In genomic region chrY:8726616-8727015, GRCh38 we compare ENCODE assay signal across 17 cellular contexts.
A peak's percentile ranks its signal among the peaks of the same experiment; 100 is the strongest.
DNase-seq lines count a peak whose midpoint lies in the region; ATAC-seq, FAIRE-seq and TF ChIP-seq lines count a peak whose summit lies in the region.
"Had no signal": no experiment of that assay in that cellular context is flagged by ENCODE, and none has a peak within 500 bp of the region (broad histone marks: within the 10 kb centered on the region; RNA-seq: fewer than 3 reads in every experiment).

No MANE protein-coding gene starts in this region.

- no peak for TF ChIP-seq CTCF in foreskin keratinocyte (conservative IDR thresholded peaks at IDR 0.05)

- no peak for FAIRE-seq in RCC 7860 (lab: Jason Lieb, UNC)
- FAIRE-seq: A549, D721Med, GM19239, H54 had no signal

- H3K4me1 ChIP-seq in foreskin keratinocyte, result no peaks in the 10 kb centered on the region
- H3K4me1 ChIP-seq: A549 had no signal

- peak; percentile 5 for DNase-seq in RCC 7860 (ENCODE audit: low spot score)
- no peak for DNase-seq in foreskin keratinocyte
- peak; percentile 3 for DNase-seq in putamen (ENCODE audit: low spot score)
- no peak for DNase-seq in kidney glomerular epithelial cell (lab: John Stamatoyannopoulos, UW)
- DNase-seq in SKM-1 treated with dmso at 0.1 percent for 144 hours (lab: John Stamatoyannopoulos, UW; ENCODE audit: unreplicated experiment), result no peak
- no peak for DNase-seq in GF-D8 (lab: John Stamatoyannopoulos, UW)
- DNase-seq: CD8-positive, alpha-beta T cell; COR-L47; DMS153; DND-41; GDM1 had no signal

- H3K27ac ChIP-seq in foreskin keratinocyte, result no peak overlapping the region
- H3K27ac ChIP-seq: A549 had no signal

- ATAC-seq in foreskin keratinocyte, result peak; percentile 26
- no peak for ATAC-seq in GM19397 (IDR thresholded peaks at IDR 0.05; ENCODE audit: unreplicated experiment)
- ATAC-seq: A549; CD8-positive, alpha-beta T cell; HCT116 had no signal

- no peaks in the 10 kb centered on the region for H3K27me3 ChIP-seq in foreskin keratinocyte

Comparison
In these comparisons a context has a peak if more than half of its experiments do, and no peak if none do; other contexts are left out.
1. DNase-seq: peak in RCC 7860 (single experiment) and putamen (single experiment); none in foreskin keratinocyte (0 of 2), kidney glomerular epithelial cell (single experiment), SKM-1 treated with dmso at 0.1 percent for 144 hours (single experiment) and GF-D8 (single experiment).